In the genomic region with DNA sequence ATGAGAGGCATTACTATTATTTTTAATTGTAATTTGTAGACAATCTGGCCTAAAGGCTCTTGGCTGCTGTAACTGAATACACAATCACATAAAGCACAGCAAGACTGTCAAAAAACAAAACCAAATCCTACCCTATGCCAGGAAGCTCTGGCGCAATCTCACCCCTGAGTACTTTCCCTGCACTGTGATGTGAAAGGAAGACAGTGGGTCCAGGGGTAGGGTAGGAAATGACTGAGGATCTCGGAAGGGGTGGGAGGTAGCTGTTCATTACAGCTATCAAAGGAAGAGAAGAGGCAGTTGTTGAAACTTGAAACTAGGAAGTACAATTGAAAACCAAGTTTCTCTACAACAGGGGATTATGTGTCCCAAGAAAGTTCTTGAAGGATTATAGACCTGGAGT, we compare ENCODE assay signal across 20 cellular contexts.
DNase-seq lines count a peak whose midpoint lies in the region; ATAC-seq and TF ChIP-seq lines count a peak whose summit lies in the region.
"Had no signal": no experiment of that assay in that cellular context is flagged by ENCODE, and none has a peak within 500 bp of the region (broad histone marks: within the 10 kb centered on the region; RNA-seq: fewer than 3 reads in every experiment).

No MANE protein-coding gene starts in this region.

- POLR2A ChIA-PET in activated CD4-positive, alpha-beta T cell treated with anti-CD3 and anti-CD28 coated beads for 36 hours (lab: Charles Lee) = no interaction called here

- no peak overlapping the region for H3K4me3 ChIP-seq in parathyroid adenoma (ENCODE audit: low read depth, low read length)
- no peak overlapping the region for H3K4me3 ChIP-seq in psoas muscle
- H3K4me3 ChIP-seq in breast epithelium = no peak overlapping the region
- H3K4me3 ChIP-seq: GM23248 had no signal

- H3K4me3 Mint-ChIP-seq in activated CD4-positive, alpha-beta T cell treated with anti-CD3 and anti-CD28 coated beads, Interleukin-2, amount 10 ng/mL, durations not matched to agents 24 days and 14 days = no peak overlapping the region
- no peak overlapping the region for H3K4me3 Mint-ChIP-seq in activated CD4-positive, alpha-beta T cell treated with anti-CD3 and anti-CD28 coated beads for 36 hours
- H3K4me3 Mint-ChIP-seq: CD4-positive, alpha-beta memory T cell had no signal

- no peak overlapping the region for H3K9ac ChIP-seq in parathyroid adenoma
- H3K9ac ChIP-seq: GM23248 had no signal

- CTCF ChIA-PET in activated CD4-positive, alpha-beta T cell treated with anti-CD3 and anti-CD28 coated beads for 36 hours (lab: Charles Lee) = no interaction called here

- ATAC-seq in activated CD4-positive, alpha-beta T cell treated with anti-CD3 and anti-CD28 coated beads for 36 hours = no peak
- no peak for ATAC-seq in psoas muscle

- H3K36me3 Mint-ChIP-seq in activated CD4-positive, alpha-beta T cell treated with anti-CD3 and anti-CD28 coated beads, Interleukin-2, amount 10 ng/mL, durations not matched to agents 24 days and 14 days (ENCODE audit: low read depth) = no peaks in the 10 kb centered on the region
- H3K36me3 Mint-ChIP-seq in activated CD4-positive, alpha-beta T cell treated with anti-CD3 and anti-CD28 coated beads for 36 hours (ENCODE audit: low read depth) = no peaks in the 10 kb centered on the region
- H3K36me3 Mint-ChIP-seq: CD4-positive, alpha-beta memory T cell had no signal

- H3K4me1 ChIP-seq in parathyroid adenoma = no peaks in the 10 kb centered on the region
- no peaks in the 10 kb centered on the region for H3K4me1 ChIP-seq in psoas muscle
- no peaks in the 10 kb centered on the region for H3K4me1 ChIP-seq in breast epithelium
- H3K4me1 ChIP-seq: BE2C had no signal

- H2AFZ ChIP-seq in parathyroid adenoma = no peak overlapping the region
- H2AFZ ChIP-seq: GM23248 had no signal

- H3K4me1 Mint-ChIP-seq in activated CD4-positive, alpha-beta T cell treated with anti-CD3 and anti-CD28 coated beads, Interleukin-2, amount 10 ng/mL, durations not matched to agents 24 days and 14 days = peaks cover 3% of the 10 kb centered on the region
- H3K4me1 Mint-ChIP-seq in activated CD4-positive, alpha-beta T cell treated with anti-CD3 and anti-CD28 coated beads for 36 hours = peaks cover 7% of the 10 kb centered on the region

- no peaks in the 10 kb centered on the region for H3K9me3 Mint-ChIP-seq in activated CD4-positive, alpha-beta T cell treated with anti-CD3 and anti-CD28 coated beads, Interleukin-2, amount 10 ng/mL, durations not matched to agents 24 days and 14 days
- no peaks in the 10 kb centered on the region for H3K9me3 Mint-ChIP-seq in activated CD4-positive, alpha-beta T cell treated with anti-CD3 and anti-CD28 coated beads for 36 hours (ENCODE audit: low read depth)
- H3K9me3 Mint-ChIP-seq: CD4-positive, alpha-beta memory T cell had no signal

- 75 to 91% (median 87%) methylated on average over 2 of the region's 2 CpGs for WGBS in psoas muscle, 3 donors

- H3K9me3 ChIP-seq in parathyroid adenoma (ENCODE audit: control insufficient read depth, low read length) (no peaks in the 10 kb centered on the region), psoas muscle (no peaks in the 10 kb centered on the region), breast epithelium (no peaks in the 10 kb centered on the region)
- H3K9me3 ChIP-seq: BE2C had no signal

- no peak overlapping the region for H3K27ac Mint-ChIP-seq in activated CD4-positive, alpha-beta T cell treated with anti-CD3 and anti-CD28 coated beads, Interleukin-2, amount 10 ng/mL, durations not matched to agents 24 days and 14 days
- no peak overlapping the region for H3K27ac Mint-ChIP-seq in activated CD4-positive, alpha-beta T cell treated with anti-CD3 and anti-CD28 coated beads for 36 hours

- H3K27me3 ChIP-seq in parathyroid adenoma (ENCODE audit: control insufficient read depth, insufficient read depth, low read length) (no peaks in the 10 kb centered on the region), psoas muscle (ENCODE audit: insufficient read depth in 3 of 3, low read length in 2 of 3) (peaks cover 0 to 3% (median 0%) of the 10 kb centered on the region in 3 donors), breast epithelium (no peaks in the 10 kb centered on the region)

- no peak overlapping the region for H3K4me2 ChIP-seq in parathyroid adenoma (ENCODE audit: low read length)

- TF ChIP-seq CTCF in parathyroid adenoma (IDR thresholded peaks at IDR 0.05) = no peak
- no peak for TF ChIP-seq CTCF in psoas muscle (IDR thresholded peaks at IDR 0.05)
- TF ChIP-seq CTCF in breast epithelium (IDR thresholded peaks at IDR 0.05) = no peak

- intact Hi-C loops in activated CD4-positive, alpha-beta T cell treated with anti-CD3 and anti-CD28 coated beads, Interleukin-2, amount 10 ng/mL, durations not matched to agents 24 days and 14 days (cut with micrococcal nuclease) = no loop called here
- intact Hi-C loops in activated CD4-positive, alpha-beta T cell treated with anti-CD3 and anti-CD28 coated beads for 36 hours (cut with DNase I, micrococcal nuclease) = no loop called here
- intact Hi-C loops in psoas muscle (cut with DNase I) (no loop called here), breast epithelium (cut with DNase I; ENCODE audit: low total_unique reads) (no loop called here)

- H3K36me3 ChIP-seq in parathyroid adenoma (ENCODE audit: control insufficient read depth, insufficient read depth, low read length) = no peaks in the 10 kb centered on the region
- H3K36me3 ChIP-seq in psoas muscle (ENCODE audit: insufficient read depth in 1 of 2, low read depth in 1 of 2) = no peaks in the 10 kb centered on the region
- no peaks in the 10 kb centered on the region for H3K36me3 ChIP-seq in breast epithelium
- H3K36me3 ChIP-seq: BE2C had no signal

- no peaks in the 10 kb centered on the region for H3K79me2 ChIP-seq in parathyroid adenoma

- peak overlapping the region; percentile 34 for H3K27ac ChIP-seq in parathyroid adenoma
- no peak overlapping the region for H3K27ac ChIP-seq in psoas muscle
- no peak overlapping the region for H3K27ac ChIP-seq in breast epithelium
- H3K27ac ChIP-seq: 22Rv1, GM23248 had no signal

- peak; percentile 35 for DNase-seq in activated CD4-positive, alpha-beta T cell treated with anti-CD3 and anti-CD28 coated beads, Interleukin-2, amount 10 ng/mL, durations not matched to agents 24 days and 14 days
- DNase-seq in activated CD4-positive, alpha-beta T cell treated with anti-CD3 and anti-CD28 coated beads for 36 hours = no peak
- peak; percentile 28 for DNase-seq in dermis blood vessel endothelial cell
- DNase-seq in left kidney (ENCODE audit: low read depth, low spot score) = peak; percentile 19
- DNase-seq in psoas muscle = no peak
- no peak for DNase-seq in islet precursor cell
- DNase-seq in breast epithelium (ENCODE audit: low spot score in 2 of 2) = no peak
- DNase-seq: AML-193; BE2C; C1 segment of cervical spinal cord; Calu3; CD4-positive, alpha-beta memory T cell; COR-L47; DMS153; DND-41; GM23248; H7; HCEC 1CT had no signal

- H3K27me3 Mint-ChIP-seq in activated CD4-positive, alpha-beta T cell treated with anti-CD3 and anti-CD28 coated beads, Interleukin-2, amount 10 ng/mL, durations not matched to agents 24 days and 14 days = no peaks in the 10 kb centered on the region
- no peaks in the 10 kb centered on the region for H3K27me3 Mint-ChIP-seq in activated CD4-positive, alpha-beta T cell treated with anti-CD3 and anti-CD28 coated beads for 36 hours

- TF ChIP-seq POLR2A in breast epithelium (IDR thresholded peaks at IDR 0.05) = no peak

Comparison
In these comparisons a context has a peak if more than half of its experiments do, and no peak if none do; other contexts are left out.
1. DNase-seq: peak in activated CD4-positive, alpha-beta T cell treated with anti-CD3 and anti-CD28 coated beads, Interleukin-2, amount 10 ng/mL, durations not matched to agents 24 days and 14 days (single experiment), dermis blood vessel endothelial cell (single experiment) and left kidney (single experiment); none in activated CD4-positive, alpha-beta T cell treated with anti-CD3 and anti-CD28 coated beads for 36 hours (single experiment), psoas muscle (0 of 2), islet precursor cell (single experiment) and breast epithelium (0 of 2).